In genomic region chr10:78604721-78605120, GRCh38 we compare ENCODE assay signal across 18 cellular contexts.
"Had no signal": no experiment of that assay in that cellular context is flagged by ENCODE, and none has a peak within 500 bp of the region (broad histone marks: within the 10 kb centered on the region; RNA-seq: fewer than 3 reads in every experiment).

No MANE protein-coding gene starts in this region.

- ATAC-seq: foreskin keratinocyte; left cardiac atrium; lower lobe of right lung; natural killer cell treated with Interleukin-12 subunit alpha and Interleukin-12 subunit beta and Interleukin-15 and Interleukin-18, amount 100 ng/mL, for 72 hours; psoas muscle; right lobe of liver; stimulated activated memory B cell treated with anti-CD40 and anti-IgM and Interleukin-4, amounts not matched to agents 10 μg/mL and 1 μg/mL and 100 μg/mL, for 72 hours had no signal

- H3K4me3 Mint-ChIP-seq: dendritic cell treated with granulocyte-macrophage colony-stimulating factor and Interleukin-4, amounts not matched to agents 40 ng/mL and 50 ng/mL, for 4 days; immature natural killer cell; memory B cell; mesothelial cell of epicardium; natural killer cell treated with Interleukin-12 subunit alpha and Interleukin-12 subunit beta and Interleukin-15 and Interleukin-18, amount 100 ng/mL, for 72 hours; stimulated activated memory B cell treated with anti-CD40 and anti-IgM and Interleukin-4, amounts not matched to agents 10 μg/mL and 1 μg/mL and 100 μg/mL, for 72 hours; type B pancreatic cell had no signal

- H3K27me3 Mint-ChIP-seq: type B pancreatic cell had no signal

- DNase-seq: erythroblast; foreskin keratinocyte; immature natural killer cell; kidney; left cardiac atrium; left ventricle myocardium inferior; lower lobe of right lung; psoas muscle; retina; right lobe of liver; stimulated activated CD4-positive, alpha-beta T cell treated with anti-CD3 and anti-CD28 coated beads, Interleukin-4, amount 100 ng/mL, for 1 hour; stimulated activated CD8-positive, alpha-beta memory T cell treated with anti-CD3 and anti-CD28 coated beads, Interleukin-4, amount 100 ng/mL, for 48 hours had no signal

- H3K36me3 Mint-ChIP-seq: memory B cell; stimulated activated memory B cell treated with anti-CD40 and anti-IgM and Interleukin-4, amounts not matched to agents 10 μg/mL and 1 μg/mL and 100 μg/mL, for 72 hours; type B pancreatic cell had no signal

- H3K27ac Mint-ChIP-seq: dendritic cell treated with granulocyte-macrophage colony-stimulating factor and Interleukin-4, amounts not matched to agents 40 ng/mL and 50 ng/mL, for 4 days; immature natural killer cell; memory B cell; mesothelial cell of epicardium; natural killer cell treated with Interleukin-12 subunit alpha and Interleukin-12 subunit beta and Interleukin-15 and Interleukin-18, amount 100 ng/mL, for 72 hours; stimulated activated memory B cell treated with anti-CD40 and anti-IgM and Interleukin-4, amounts not matched to agents 10 μg/mL and 1 μg/mL and 100 μg/mL, for 72 hours; type B pancreatic cell had no signal

- H3K4me1 Mint-ChIP-seq: immature natural killer cell; memory B cell; stimulated activated memory B cell treated with anti-CD40 and anti-IgM and Interleukin-4, amounts not matched to agents 10 μg/mL and 1 μg/mL and 100 μg/mL, for 72 hours had no signal

- H3K9me3 Mint-ChIP-seq: dendritic cell treated with granulocyte-macrophage colony-stimulating factor and Interleukin-4, amounts not matched to agents 40 ng/mL and 50 ng/mL, for 4 days; natural killer cell treated with Interleukin-12 subunit alpha and Interleukin-12 subunit beta and Interleukin-15 and Interleukin-18, amount 100 ng/mL, for 72 hours; stimulated activated memory B cell treated with anti-CD40 and anti-IgM and Interleukin-4, amounts not matched to agents 10 μg/mL and 1 μg/mL and 100 μg/mL, for 72 hours had no signal
